In genomic region chr18:9017170-9017899, GRCh38 we compare ENCODE assay signal across 8 cellular contexts.
DNase-seq lines count a peak whose midpoint lies in the region; ATAC-seq and TF ChIP-seq lines count a peak whose summit lies in the region.

No MANE protein-coding gene starts in this region.

- peak overlapping the region; percentile 83 for H3K27ac Mint-ChIP-seq in activated naive CD8-positive, alpha-beta T cell treated with anti-CD3 and anti-CD28 coated beads, Interleukin-2, amount 50 U/mL, for 24 hours

- H3K27me3 Mint-ChIP-seq in activated naive CD8-positive, alpha-beta T cell treated with anti-CD3 and anti-CD28 coated beads, Interleukin-2, amount 50 U/mL, for 24 hours: peaks cover 3% of the 10 kb centered on the region

- H3K4me1 ChIP-seq in right atrium auricular region (peaks cover 0 to 15% of the 10 kb centered on the region in 2 donors), gastrocnemius medialis (peaks cover 8 to 18% of the 10 kb centered on the region in 2 donors)

- H3K4me1 Mint-ChIP-seq in activated naive CD8-positive, alpha-beta T cell treated with anti-CD3 and anti-CD28 coated beads, Interleukin-2, amount 50 U/mL, for 24 hours: peaks cover 20% of the 10 kb centered on the region

- H3K36me3 Mint-ChIP-seq in activated naive CD8-positive, alpha-beta T cell treated with anti-CD3 and anti-CD28 coated beads, Interleukin-2, amount 50 U/mL, for 24 hours (ENCODE audit: low read depth): no peaks in the 10 kb centered on the region

- TF ChIP-seq CTCF in right atrium auricular region (IDR thresholded peaks at IDR 0.05) (no peak), gastrocnemius medialis (IDR thresholded peaks at IDR 0.05 in 4 of 5, conservative IDR thresholded peaks at IDR 0.05 in 1 of 5) (peak in 1 of 5 experiments; percentile 17)

- intact Hi-C loops in gastrocnemius medialis (cut with DNase I; ENCODE audit: low total_unique reads): loop anchor here (5.0 kb wide), 1 partner anchor 40 kb away; no protein-coding TSS in a partner anchor

- H3K36me3 ChIP-seq in right atrium auricular region: no peaks in the 10 kb centered on the region
- no peaks in the 10 kb centered on the region for H3K36me3 ChIP-seq in gastrocnemius medialis

- H3K9me3 ChIP-seq in right atrium auricular region (peaks cover 0 to 11% of the 10 kb centered on the region in 2 donors), gastrocnemius medialis (no peaks in the 10 kb centered on the region)

- peak; percentile 58 for TF ChIP-seq POLR2A in GM19099 (IDR thresholded peaks at IDR 0.05; ENCODE audit: extremely low read depth, insufficient read length, low read depth)
- no peak for TF ChIP-seq POLR2A in gastrocnemius medialis (IDR thresholded peaks at IDR 0.05)

- peak; percentile 66 for DNase-seq in 8988T
- DNase-seq in activated naive CD8-positive, alpha-beta T cell treated with anti-CD3 and anti-CD28 coated beads, Interleukin-2, amount 50 U/mL, for 24 hours: peak; percentile 82
- peak; percentile 83 for DNase-seq in right atrium auricular region (ENCODE audit: low spot score)
- peak; percentile 67 to 81 for DNase-seq in gastrocnemius medialis
- DNase-seq in NCI-H774 (lab: John Stamatoyannopoulos, UW): no peak

- in situ Hi-C loops in gastrocnemius medialis (cut with MboI; ENCODE audit: low sequenced_read_pairs in 4 of 4): no loop called here

- no peaks in the 10 kb centered on the region for H3K9me3 Mint-ChIP-seq in activated naive CD8-positive, alpha-beta T cell treated with anti-CD3 and anti-CD28 coated beads, Interleukin-2, amount 50 U/mL, for 24 hours

- peak overlapping the region; percentile 74 for H3K4me3 Mint-ChIP-seq in activated naive CD8-positive, alpha-beta T cell treated with anti-CD3 and anti-CD28 coated beads, Interleukin-2, amount 50 U/mL, for 24 hours

- ATAC-seq in HG03159 (IDR thresholded peaks at IDR 0.05; ENCODE audit: unreplicated experiment): peak; percentile 82
- ATAC-seq in SK-N-SH treated with all-trans-retinoic acid at 6 μM for 48 hours: peak; percentile 97
- peak; percentile 99 for ATAC-seq in activated naive CD8-positive, alpha-beta T cell treated with anti-CD3 and anti-CD28 coated beads, Interleukin-2, amount 50 U/mL, for 24 hours
- ATAC-seq in gastrocnemius medialis: peak; percentile 87 to 92

- H3K27ac ChIP-seq in right atrium auricular region (peak overlapping the region; percentile 76 to 79), gastrocnemius medialis (peak overlapping the region; percentile 78 to 92 (median 84))

- H3K27me3 ChIP-seq in right atrium auricular region (no peaks in the 10 kb centered on the region), gastrocnemius medialis (no peaks in the 10 kb centered on the region)

- H3K4me3 ChIP-seq in right atrium auricular region (peak overlapping the region; percentile 15 to 35), gastrocnemius medialis (peak overlapping the region; percentile 40 to 55 (median 44))

TF ChIP-seq in SK-N-SH treated with all-trans-retinoic acid at 6 μM for 48 hours, 23 proteins besides CTCF, POLR2A, EP300 and RAD21:
- TF ChIP-seq ESRRG (CRISPR knock-in tag; IDR thresholded peaks at IDR 0.05) (no peak), RARB (CRISPR knock-in tag; IDR thresholded peaks at IDR 0.05) (no peak), TSHZ2 (CRISPR knock-in tag; IDR thresholded peaks at IDR 0.05) (no peak), ZNF565 (CRISPR knock-in tag; conservative IDR thresholded peaks at IDR 0.05; ENCODE audit: low read depth) (no peak), BACH2 (CRISPR knock-in tag; IDR thresholded peaks at IDR 0.05; ENCODE audit: borderline replicate concordance) (no peak), ZFP30 (CRISPR knock-in tag; IDR thresholded peaks at IDR 0.05) (no peak), ZFP3 (CRISPR knock-in tag; IDR thresholded peaks at IDR 0.05) (no peak), CREB5 (CRISPR knock-in tag; IDR thresholded peaks at IDR 0.05; ENCODE audit: low read depth) (no peak), TCF4 (CRISPR knock-in tag; IDR thresholded peaks at IDR 0.05; ENCODE audit: borderline replicate concordance) (no peak), ZNF70 (CRISPR knock-in tag; IDR thresholded peaks at IDR 0.05) (no peak), TOX (CRISPR knock-in tag; IDR thresholded peaks at IDR 0.05; ENCODE audit: borderline replicate concordance) (no peak), PPARA (CRISPR knock-in tag; IDR thresholded peaks at IDR 0.05; ENCODE audit: borderline replicate concordance) (no peak), POU6F1 (CRISPR knock-in tag; IDR thresholded peaks at IDR 0.05; ENCODE audit: borderline replicate concordance, low read depth) (no peak), ARNTL (CRISPR knock-in tag; IDR thresholded peaks at IDR 0.05; ENCODE audit: borderline replicate concordance, low read depth) (no peak)
